18 cellular contexts compared by ENCODE assay signal in genomic region chr12:11973396-11973795, GRCh38.
DNase-seq lines count a peak whose midpoint lies in the region; ATAC-seq, FAIRE-seq and TF ChIP-seq lines count a peak whose summit lies in the region.
"Had no signal": no experiment of that assay in that cellular context is flagged by ENCODE, and none has a peak within 500 bp of the region (broad histone marks: within the 10 kb centered on the region; RNA-seq: fewer than 3 reads in every experiment).

No MANE protein-coding gene starts in this region.

- FAIRE-seq in H1 (lab: Jason Lieb, UNC): no peak
- no peak for FAIRE-seq in kidney (lab: Jason Lieb, UNC)
- FAIRE-seq: A549, D721Med, GM19239 had no signal

- H3K27ac Mint-ChIP-seq in GM23338 (no peak overlapping the region), progenitor cell of endocrine pancreas (peak overlapping the region; percentile 1)
- no peak overlapping the region for H3K27ac Mint-ChIP-seq in activated naive CD8-positive, alpha-beta T cell treated with anti-CD3 and anti-CD28 coated beads, Interleukin-2, amount 50 U/mL, for 24 hours

- H3K23me2 ChIP-seq in H1 (ENCODE audit: low read depth, low read length): no peaks in the 10 kb centered on the region

- no peak overlapping the region for H2BK120ac ChIP-seq in H1 (replicated peaks; ENCODE audit: low read depth, low read length)

- H3K18ac ChIP-seq in H1 (ENCODE audit: extremely low read depth, low read length): no peak overlapping the region

- no peak overlapping the region for H3K56ac ChIP-seq in H1 (replicated peaks; ENCODE audit: insufficient read length, low read depth, low read length)

- H3K4me1 ChIP-seq in GM23338 (ENCODE audit: insufficient read depth): peaks cover 10% of the 10 kb centered on the region; the same call in 1 of the 2 replicates
- H3K4me1 ChIP-seq in H1 (replicated peaks in 1 of 4; ENCODE audit: control insufficient read depth in 3 of 4, insufficient read depth in 4 of 4, low read length in 3 of 4): peaks cover 0 to 12% (median 4%) of the 10 kb centered on the region in 4 experiments; a peak in 6 of 7 replicates
- H3K4me1 ChIP-seq in kidney (ENCODE audit: control insufficient read depth in 1 of 2, insufficient read depth in 1 of 2, low read depth in 1 of 2, low read length in 2 of 2): no peaks in the 10 kb centered on the region
- H3K4me1 ChIP-seq: A549, BE2C had no signal

- ATAC-seq in GM23338: no peak
- ATAC-seq in activated naive CD8-positive, alpha-beta T cell treated with anti-CD3 and anti-CD28 coated beads, Interleukin-2, amount 50 U/mL, for 24 hours: no peak
- ATAC-seq: A549 had no signal

- H3K4me1 Mint-ChIP-seq in GM23338: peaks cover 19% of the 10 kb centered on the region
- H3K4me1 Mint-ChIP-seq in progenitor cell of endocrine pancreas (ENCODE audit: low read depth): peaks cover 12% of the 10 kb centered on the region
- H3K4me1 Mint-ChIP-seq in activated naive CD8-positive, alpha-beta T cell treated with anti-CD3 and anti-CD28 coated beads, Interleukin-2, amount 50 U/mL, for 24 hours: no peaks in the 10 kb centered on the region

- in situ Hi-C loops in G401 (cut with HindIII; ENCODE audit: low sequenced_read_pairs): no loop called here

- CTCF ChIA-PET in H1 (lab: Charles Lee; ENCODE audit: partially characterized antibody): interaction anchor here (0.7 to 1.8 kb wide), 6 partner anchors 35 to 1106 kb away, joined by 3 to 6 read pairs (median 4); no protein-coding TSS in a partner anchor

- no peak overlapping the region for H3K23ac ChIP-seq in H1 (ENCODE audit: insufficient read length)

- H3K9ac ChIP-seq in H1 (replicated peaks in 1 of 4; ENCODE audit: extremely low read depth in 1 of 4, low read depth in 3 of 4, low read length in 3 of 4): no peak overlapping the region
- H3K9ac ChIP-seq in kidney (ENCODE audit: low read length in 2 of 2): no peak overlapping the region

- DNase-seq in GM23338 (ENCODE audit: low spot score) (no peak), RPMI7951 (ENCODE audit: low read depth) (peak; percentile 13), H1 (ENCODE audit: low read depth in 1 of 2, low spot score in 2 of 2) (no peak), progenitor cell of endocrine pancreas (ENCODE audit: low spot score, unreplicated experiment) (no peak), G401 (ENCODE audit: low spot score) (no peak), kidney (no peak)
- no peak for DNase-seq in activated naive CD8-positive, alpha-beta T cell treated with anti-CD3 and anti-CD28 coated beads, Interleukin-2, amount 50 U/mL, for 24 hours
- DNase-seq: BE2C; CD4-positive, alpha-beta memory T cell; COR-L47; DND-41; GF-D8; HCEC 1CT had no signal

- no peaks in the 10 kb centered on the region for H3F3A ChIP-seq in GM23338 (replicated peaks; ENCODE audit: low read depth)

- no peaks in the 10 kb centered on the region for H3K79me1 ChIP-seq in H1 (ENCODE audit: low read depth, low read length)

- H3K9me3 ChIP-seq in H1 (ENCODE audit: insufficient read depth in 2 of 2, low read depth in 1 of 2, low read length in 1 of 2) (no peaks in the 10 kb centered on the region), kidney (ENCODE audit: control insufficient read depth in 1 of 2, low read length in 2 of 2) (no peaks in the 10 kb centered on the region)
- H3K9me3 ChIP-seq: A549, BE2C had no signal

- no peaks in the 10 kb centered on the region for H3K36me3 ChIP-seq in GM23338 (ENCODE audit: insufficient read depth)
- H3K36me3 ChIP-seq in H1 (ENCODE audit: control insufficient read depth in 2 of 4, insufficient read depth in 4 of 4, low read length in 3 of 4): no peaks in the 10 kb centered on the region
- H3K36me3 ChIP-seq in kidney (ENCODE audit: control insufficient read depth in 1 of 2, insufficient read depth in 2 of 2, low read length in 2 of 2): no peaks in the 10 kb centered on the region
- H3K36me3 ChIP-seq: BE2C had no signal

- H3K79me2 ChIP-seq in GM23338 (replicated peaks; ENCODE audit: insufficient read depth) (no peaks in the 10 kb centered on the region), H1 (ENCODE audit: control insufficient read depth in 1 of 2, insufficient read depth in 2 of 2, low read length in 2 of 2) (no peaks in the 10 kb centered on the region)

- POLR2A ChIA-PET in H1 (lab: Charles Lee; ENCODE audit: partially characterized antibody): no interaction called here

- no peaks in the 10 kb centered on the region for H3K36me3 Mint-ChIP-seq in GM23338 (ENCODE audit: low read depth)
- H3K36me3 Mint-ChIP-seq in progenitor cell of endocrine pancreas (ENCODE audit: insufficient read depth): no peaks in the 10 kb centered on the region
- no peaks in the 10 kb centered on the region for H3K36me3 Mint-ChIP-seq in activated naive CD8-positive, alpha-beta T cell treated with anti-CD3 and anti-CD28 coated beads, Interleukin-2, amount 50 U/mL, for 24 hours (ENCODE audit: low read depth)
- H3K36me3 Mint-ChIP-seq: CD4-positive, alpha-beta memory T cell had no signal

- H2BK12ac ChIP-seq in H1 (ENCODE audit: low read depth, low read length): no peak overlapping the region

- peaks cover 5% of the 10 kb centered on the region; the same call in 2 of the 3 replicates for H3K9me3 Mint-ChIP-seq in GM23338
- H3K9me3 Mint-ChIP-seq in progenitor cell of endocrine pancreas (ENCODE audit: low read depth): no peaks in the 10 kb centered on the region
- no peaks in the 10 kb centered on the region for H3K9me3 Mint-ChIP-seq in activated naive CD8-positive, alpha-beta T cell treated with anti-CD3 and anti-CD28 coated beads, Interleukin-2, amount 50 U/mL, for 24 hours
- H3K9me3 Mint-ChIP-seq: CD4-positive, alpha-beta memory T cell had no signal

- H2BK15ac ChIP-seq in H1 (ENCODE audit: low read length): no peak overlapping the region

- TF ChIP-seq CTCF in GM23338 (conservative IDR thresholded peaks at IDR 0.05; ENCODE audit: low read depth in 2 of 2) (no peak), H1 (IDR thresholded peaks at IDR 0.05; ENCODE audit: control extremely low read depth in 1 of 3, insufficient read depth in 1 of 3, low read depth in 1 of 3, low read length in 3 of 3) (no peak), progenitor cell of endocrine pancreas (IDR thresholded peaks at IDR 0.05; ENCODE audit: unreplicated experiment) (no peak), kidney (IDR thresholded peaks at IDR 0.05; ENCODE audit: borderline replicate concordance, extremely low read depth, insufficient read depth) (no peak)

- no peak overlapping the region for H3K27ac ChIP-seq in GM23338 (ENCODE audit: low read depth)
- no peak overlapping the region for H3K27ac ChIP-seq in H1 (ENCODE audit: low read depth, low read length)
- no peak overlapping the region for H3K27ac ChIP-seq in kidney (ENCODE audit: low read depth in 2 of 2, low read length in 2 of 2)
- H3K27ac ChIP-seq: A549, C4-2B, HL-60 had no signal

- intact Hi-C loops in kidney (cut with DNase I): no loop called here

- H3K4me3 ChIP-seq in GM23338 (no peak overlapping the region), H1 (ENCODE audit: extremely low read depth in 1 of 4, insufficient read depth in 2 of 4, low read depth in 3 of 4, low read length in 4 of 4) (no peak overlapping the region), kidney (ENCODE audit: low read length in 2 of 2) (no peak overlapping the region)
- H3K4me3 ChIP-seq: A549 had no signal

- H2AK5ac ChIP-seq in H1 (ENCODE audit: low read depth, low read length): no peak overlapping the region

- no peak overlapping the region for H4K5ac ChIP-seq in H1 (ENCODE audit: insufficient read length, low read depth, low read length)

- no peak for TF ChIP-seq EP300 in H1 (IDR thresholded peaks at IDR 0.05; ENCODE audit: borderline replicate concordance in 1 of 2, low read depth in 2 of 2, low read length in 2 of 2)

- H2BK5ac ChIP-seq in H1 (ENCODE audit: low read depth, low read length): no peak overlapping the region

- H4K20me1 ChIP-seq in GM23338 (replicated peaks; ENCODE audit: insufficient read depth): no peaks in the 10 kb centered on the region
- H4K20me1 ChIP-seq in H1 (replicated peaks in 1 of 2; ENCODE audit: control insufficient read depth in 1 of 2, insufficient read depth in 2 of 2, low read length in 2 of 2): no peaks in the 10 kb centered on the region

- no peak for TF ChIP-seq RAD21 in H1 (IDR thresholded peaks at IDR 0.05 in 1 of 2, conservative IDR thresholded peaks at IDR 0.05 in 1 of 2; ENCODE audit: low read depth in 2 of 2, low read length in 2 of 2)

- H4K8ac ChIP-seq in H1 (ENCODE audit: extremely low read depth, insufficient read depth, low read length): no peak overlapping the region

- no peaks in the 10 kb centered on the region for H3K9me2 ChIP-seq in GM23338 (ENCODE audit: insufficient read depth)

- no peak for TF ChIP-seq POLR2A in H1 (IDR thresholded peaks at IDR 0.05; ENCODE audit: control extremely low read depth in 1 of 2, low read depth in 2 of 2, low read length in 2 of 2)

- no peak overlapping the region for H2BK20ac ChIP-seq in H1 (ENCODE audit: low read length)

- no peak overlapping the region for H4K91ac ChIP-seq in H1 (replicated peaks; ENCODE audit: insufficient read length, low read length)

- H3K4me3 Mint-ChIP-seq in GM23338 (no peak overlapping the region), progenitor cell of endocrine pancreas (ENCODE audit: low read depth) (no peak overlapping the region)
- H3K4me3 Mint-ChIP-seq in activated naive CD8-positive, alpha-beta T cell treated with anti-CD3 and anti-CD28 coated beads, Interleukin-2, amount 50 U/mL, for 24 hours: no peak overlapping the region
- H3K4me3 Mint-ChIP-seq: CD4-positive, alpha-beta memory T cell had no signal

- H3K27me3 Mint-ChIP-seq in GM23338 (ENCODE audit: insufficient read depth, low read depth, poor library complexity) (peaks cover 4% of the 10 kb centered on the region), progenitor cell of endocrine pancreas (peaks cover 12% of the 10 kb centered on the region)
- H3K27me3 Mint-ChIP-seq in activated naive CD8-positive, alpha-beta T cell treated with anti-CD3 and anti-CD28 coated beads, Interleukin-2, amount 50 U/mL, for 24 hours: no peaks in the 10 kb centered on the region
- H3K27me3 Mint-ChIP-seq: CD4-positive, alpha-beta memory T cell had no signal

- H3K27me3 ChIP-seq in GM23338 (ENCODE audit: insufficient read depth) (no peaks in the 10 kb centered on the region), H1 (replicated peaks in 1 of 4; ENCODE audit: control insufficient read depth in 3 of 4, extremely low read depth in 1 of 4, insufficient read depth in 3 of 4, low read length in 3 of 4) (no peaks in the 10 kb centered on the region)
- H3K27me3 ChIP-seq: BE2C had no signal

- H3K14ac ChIP-seq in H1 (ENCODE audit: insufficient read length): no peak overlapping the region

- no peak overlapping the region for H3K4ac ChIP-seq in H1 (replicated peaks; ENCODE audit: insufficient read length, low read depth, low read length)

- no peak overlapping the region for H3K4me2 ChIP-seq in GM23338
- no peak overlapping the region for H3K4me2 ChIP-seq in H1 (ENCODE audit: insufficient read depth in 1 of 2, low read depth in 2 of 2, low read length in 2 of 2)
- H3K4me2 ChIP-seq: A549 had no signal

- peak overlapping the region; percentile 87; the same call in 1 of the 2 replicates for H2AFZ ChIP-seq in GM23338
- peak overlapping the region; percentile 90 for H2AFZ ChIP-seq in H1 (ENCODE audit: low read length)

- 84% methylated on average over 6 of the region's 6 CpGs; no CpG with 5 or more reads in 1 of the 2 experiments for WGBS in H1 (ENCODE audit: extremely low coverage in 1 of 2, insufficient coverage in 1 of 2, insufficient read length in 1 of 2, insufficient replicate concordance in 2 of 2, low coverage in 1 of 2, low lambda C conversion rate in 2 of 2, missing lambda C conversion rate in 1 of 2), 2 experiments
